ENCODE assay signal across 8 cellular contexts in genomic region chr12:49017764-49018281, GRCh38. TPM values are rescaled to one million over a fixed set of nuclear protein-coding genes. Genes with fewer than 3 reads are reported as not detected.
DNase-seq lines count a peak whose midpoint lies in the region; ATAC-seq and TF ChIP-seq lines count a peak whose summit lies in the region.

No MANE protein-coding gene starts in this region.

- H3K27me3 Mint-ChIP-seq in activated CD8-positive, alpha-beta memory T cell treated with anti-CD3 and anti-CD28 coated beads, Interleukin-2, amount 10 ng/mL, durations not matched to agents 7 days and 5 days = no peaks in the 10 kb centered on the region

- H3K9me3 Mint-ChIP-seq in activated CD8-positive, alpha-beta memory T cell treated with anti-CD3 and anti-CD28 coated beads, Interleukin-2, amount 10 ng/mL, durations not matched to agents 7 days and 5 days (ENCODE audit: low read depth) = no peaks in the 10 kb centered on the region

- peak; percentile 14 for ATAC-seq in GM18907 (IDR thresholded peaks at IDR 0.05; ENCODE audit: unreplicated experiment)
- ATAC-seq in activated CD8-positive, alpha-beta memory T cell treated with anti-CD3 and anti-CD28 coated beads, Interleukin-2, amount 10 ng/mL, durations not matched to agents 7 days and 5 days = peak; percentile 15
- ATAC-seq in foreskin keratinocyte = peak; percentile 8

- H3K36me3 ChIP-seq in ACC112 (ENCODE audit: insufficient read depth, low read length) (peaks cover 4% of the 10 kb centered on the region; the same call in 1 of the 2 replicates), HUES6 (ENCODE audit: control insufficient read depth, insufficient read depth, low read length) (peaks cover 17% of the 10 kb centered on the region), prostate gland (peaks cover 0 to 6% of the 10 kb centered on the region in 2 donors)

- 7% methylated on average over 10 of the region's 10 CpGs for WGBS in prostate gland

- peaks cover 18% of the 10 kb centered on the region for H3K4me1 ChIP-seq in ACC112 (ENCODE audit: control insufficient read depth, insufficient read depth, low read length, unreplicated experiment)
- H3K4me1 ChIP-seq in HUES6 (ENCODE audit: control insufficient read depth, insufficient read depth, low read length) = peaks cover 12% of the 10 kb centered on the region
- H3K4me1 ChIP-seq in foreskin keratinocyte = peaks cover 5% of the 10 kb centered on the region
- H3K4me1 ChIP-seq in prostate gland (replicated peaks) = peaks cover 3% of the 10 kb centered on the region

- H3K36me3 Mint-ChIP-seq in activated CD8-positive, alpha-beta memory T cell treated with anti-CD3 and anti-CD28 coated beads, Interleukin-2, amount 10 ng/mL, durations not matched to agents 7 days and 5 days = peaks cover 22% of the 10 kb centered on the region

- H3K4me3 Mint-ChIP-seq in activated CD8-positive, alpha-beta memory T cell treated with anti-CD3 and anti-CD28 coated beads, Interleukin-2, amount 10 ng/mL, durations not matched to agents 7 days and 5 days = peak overlapping the region; percentile 86

- CTCF ChIA-PET in activated CD8-positive, alpha-beta memory T cell treated with anti-CD3 and anti-CD28 coated beads, Interleukin-2, amount 10 ng/mL, durations not matched to agents 7 days and 5 days (lab: Charles Lee) = interaction anchor here (0.6 to 3.4 kb wide), 14 partner anchors 9 to 165 kb away, joined by 3 to 45 read pairs (median 6); partner anchors contain the start of genes DDN, DDX23 and WNT1

- H3K9ac ChIP-seq in HUES6 (ENCODE audit: low read length) = peak overlapping the region; percentile 96

- no peaks in the 10 kb centered on the region for H3K27me3 ChIP-seq in ACC112 (ENCODE audit: insufficient read depth, low read length)
- H3K27me3 ChIP-seq in HUES6 (ENCODE audit: control insufficient read depth, insufficient read depth, low read length) = no peaks in the 10 kb centered on the region
- H3K27me3 ChIP-seq in foreskin keratinocyte = no peaks in the 10 kb centered on the region
- H3K27me3 ChIP-seq in prostate gland (replicated peaks; ENCODE audit: insufficient read depth) = no peaks in the 10 kb centered on the region

- H3K27ac ChIP-seq in ACC112 (ENCODE audit: low read depth, low read length) (peak overlapping the region; percentile 94), HUES6 (ENCODE audit: low read depth, low read length) (peak overlapping the region; percentile 69; the same call in 1 of the 2 replicates), foreskin keratinocyte (peak overlapping the region; percentile 87), prostate gland (peak overlapping the region; percentile 86 to 91)

- no peak for TF ChIP-seq POLR2A in prostate gland (IDR thresholded peaks at IDR 0.05)

- H3K4me3 ChIP-seq in ACC112 (ENCODE audit: low read depth, low read length) = peak overlapping the region; percentile 88
- peak overlapping the region; percentile 87 for H3K4me3 ChIP-seq in HUES6 (ENCODE audit: low read depth, low read length)
- H3K4me3 ChIP-seq in prostate gland = peak overlapping the region; percentile 67 to 75

- H3K79me2 ChIP-seq in ACC112 (ENCODE audit: control insufficient read depth, insufficient read depth, low read length, unreplicated experiment) = peaks cover 32% of the 10 kb centered on the region

- peaks cover 28% of the 10 kb centered on the region for H3K4me1 Mint-ChIP-seq in activated CD8-positive, alpha-beta memory T cell treated with anti-CD3 and anti-CD28 coated beads, Interleukin-2, amount 10 ng/mL, durations not matched to agents 7 days and 5 days

- TF ChIP-seq CTCF in foreskin keratinocyte (conservative IDR thresholded peaks at IDR 0.05) (no peak), prostate gland (IDR thresholded peaks at IDR 0.05) (no peak)

- intact Hi-C loops in prostate gland (cut with DNase I) = no loop called here

- no peak overlapping the region for H2AFZ ChIP-seq in ACC112 (ENCODE audit: low read length, unreplicated experiment)

- peak overlapping the region; percentile 97 for H3K27ac Mint-ChIP-seq in activated CD8-positive, alpha-beta memory T cell treated with anti-CD3 and anti-CD28 coated beads, Interleukin-2, amount 10 ng/mL, durations not matched to agents 7 days and 5 days

- H3K9me3 ChIP-seq in HUES6 (ENCODE audit: control insufficient read depth, insufficient read depth, low read depth, low read length) = no peaks in the 10 kb centered on the region
- H3K9me3 ChIP-seq in prostate gland = no peaks in the 10 kb centered on the region

- peak; percentile 65 for DNase-seq in activated CD8-positive, alpha-beta memory T cell treated with anti-CD3 and anti-CD28 coated beads, Interleukin-2, amount 10 ng/mL, durations not matched to agents 7 days and 5 days
- DNase-seq in foreskin keratinocyte (no peak), prostate gland (ENCODE audit: low spot score) (no peak), NCI-H345 (lab: John Stamatoyannopoulos, UW) (no peak), NCI-H1092 treated with DMSO at 0.1 percent for 48 hours (lab: John Stamatoyannopoulos, UW) (no peak)

RNA-seq across cellular contexts. Expression of gene PRKAG1, which starts 0.8 kb away (rescaled TPM):
- total RNA-seq in activated CD8-positive, alpha-beta memory T cell treated with anti-CD3 and anti-CD28 coated beads, Interleukin-2, amount 10 ng/mL, durations not matched to agents 7 days and 5 days = 10 to 100 TPM; 58.9 to 66.0 TPM
- total RNA-seq in foreskin keratinocyte = 73.0 and 75.3 TPM in 2 replicates
- 65.4 and 70.9 TPM in 2 replicates for polyA plus RNA-seq in foreskin keratinocyte
- total RNA-seq in prostate gland = 10 to 100 TPM; 53.9 to 55.4 TPM

RNA-seq across cellular contexts. Expression of gene DDN, which starts 18.6 kb away (rescaled TPM):
- under 1 TPM; 0.38 to 0.66 TPM for total RNA-seq in activated CD8-positive, alpha-beta memory T cell treated with anti-CD3 and anti-CD28 coated beads, Interleukin-2, amount 10 ng/mL, durations not matched to agents 7 days and 5 days
- total RNA-seq in foreskin keratinocyte (0.34 and 0.56 TPM in 2 replicates), prostate gland (1 to 10 TPM in 1 of 2 donors, not detected in 1; 1.0 TPM)
- polyA plus RNA-seq in foreskin keratinocyte = 0.26 and 0.50 TPM in 2 replicates

RNA-seq across cellular contexts. Expression of gene WNT1, which starts 39.7 kb away (rescaled TPM):
- total RNA-seq in activated CD8-positive, alpha-beta memory T cell treated with anti-CD3 and anti-CD28 coated beads, Interleukin-2, amount 10 ng/mL, durations not matched to agents 7 days and 5 days = 1 to 10 TPM in 1 of 2 experiments, under 1 TPM in 1; 0.87 to 1.2 TPM
- total RNA-seq in foreskin keratinocyte = not detected in 2 replicates
- polyA plus RNA-seq in foreskin keratinocyte = not detected in 2 replicates
- not detected for total RNA-seq in prostate gland

RNA-seq across cellular contexts. Expression of gene KMT2D, which starts 42.8 kb away (rescaled TPM):
- 100 to 1,000 TPM; 107 to 132 TPM for total RNA-seq in activated CD8-positive, alpha-beta memory T cell treated with anti-CD3 and anti-CD28 coated beads, Interleukin-2, amount 10 ng/mL, durations not matched to agents 7 days and 5 days
- total RNA-seq in foreskin keratinocyte = 28.0 and 30.8 TPM in 2 replicates
- polyA plus RNA-seq in foreskin keratinocyte = 3.3 and 4.8 TPM in 2 replicates
- total RNA-seq in prostate gland = 10 to 100 TPM; 82.7 to 99.7 TPM

RNA-seq across cellular contexts. Expression of gene WNT10B, which starts 46.3 kb away (rescaled TPM):
- 1 to 10 TPM; 2.0 to 4.4 TPM for total RNA-seq in activated CD8-positive, alpha-beta memory T cell treated with anti-CD3 and anti-CD28 coated beads, Interleukin-2, amount 10 ng/mL, durations not matched to agents 7 days and 5 days
- total RNA-seq in foreskin keratinocyte (0.46 and 1.1 TPM in 2 replicates), prostate gland (1 to 10 TPM in 1 of 2 donors, not detected in 1; 1.1 TPM)
- 0.50 and 1.0 TPM in 2 replicates for polyA plus RNA-seq in foreskin keratinocyte
